ENCODE assay signal across 8 cellular contexts in genomic region chr10:66886848-66887247, GRCh38. TPM values are rescaled to one million over a fixed set of nuclear protein-coding genes. Genes with fewer than 3 reads are reported as not detected.
"Had no signal": no experiment of that assay in that cellular context is flagged by ENCODE, and none has a peak within 500 bp of the region (broad histone marks: within the 10 kb centered on the region; RNA-seq: fewer than 3 reads in every experiment).

No MANE protein-coding gene starts in this region.

- FAIRE-seq: G401.6, GM12878, GM12891, GM12892, GM18507, GM19239 had no signal

- H3K4me3 ChIP-seq: GM12878 had no signal

- DNase-seq: GDM1, GF-D8 had no signal

RNA-seq across cellular contexts. Expression of gene LRRTM3, which starts 39.0 kb away (rescaled TPM):
- polyA plus RNA-seq: GM12878 had no signal
